In genomic region chr6:149082320-149082719, GRCh38 we compare ENCODE assay signal across 1 cellular context.
TF ChIP-seq lines count a peak whose summit lies in the region.

No MANE protein-coding gene starts in this region.

TF ChIP-seq in GM23338, 12 proteins besides CTCF, POLR2A, EP300 and RAD21 (continued from another document):
- TF ChIP-seq ZNF462 (CRISPR knock-in tag; IDR thresholded peaks at IDR 0.05) (no peak), EZH2phosphoT487 (IDR thresholded peaks at IDR 0.05; ENCODE audit: unreplicated experiment) (no peak), CREB1 (CRISPR knock-in tag; IDR thresholded peaks at IDR 0.05; ENCODE audit: low read depth) (no peak)
